Comparison of ENCODE assay signal across 23 cellular contexts in the genomic region with DNA sequence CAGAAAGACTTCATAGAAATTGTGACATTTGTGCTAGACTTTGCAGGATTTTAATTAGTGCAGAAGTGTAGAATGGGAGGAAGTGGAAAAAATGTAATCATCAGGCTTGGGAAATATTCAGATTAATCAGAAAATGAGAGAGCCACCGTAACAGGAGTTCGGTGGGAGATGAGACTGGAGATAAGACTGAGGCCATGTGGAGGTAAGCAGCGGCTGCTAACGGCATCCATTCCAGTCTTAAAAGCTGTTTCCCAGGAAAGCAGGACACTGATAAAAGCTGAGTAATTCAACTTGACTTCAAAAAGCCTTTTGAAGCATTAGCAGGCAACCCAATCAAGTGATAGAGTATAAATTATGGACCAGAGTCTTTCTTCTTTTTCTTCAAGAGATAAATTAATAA.
"Had no signal": no experiment of that assay in that cellular context is flagged by ENCODE, and none has a peak within 500 bp of the region (broad histone marks: within the 10 kb centered on the region; RNA-seq: fewer than 3 reads in every experiment).

No MANE protein-coding gene starts in this region.

- H3K27ac Mint-ChIP-seq: activated CD4-positive, alpha-beta memory T cell treated with anti-CD3 and anti-CD28 coated beads, Interleukin-2, amount 10 ng/mL, durations not matched to agents 7 days and 5 days; activated CD4-positive, alpha-beta T cell treated with anti-CD3 and anti-CD28 coated beads, Interleukin-2, amount 10 ng/mL, durations not matched to agents 7 days and 5 days; activated naive CD4-positive, alpha-beta T cell treated with anti-CD3 and anti-CD28 coated beads, Interleukin-2, amount 10 ng/mL, durations not matched to agents 7 days and 5 days; activated naive CD4-positive, alpha-beta T cell treated with anti-CD3 and anti-CD28 coated beads, Interleukin-2, amount 50 U/mL, for 72 hours; activated naive CD8-positive, alpha-beta T cell treated with anti-CD3 and anti-CD28 coated beads, Interleukin-2, amount 10 ng/mL, durations not matched to agents 7 days and 5 days; activated T-cell treated with anti-CD3 and anti-CD28 coated beads, Interleukin-2, amount 50 U/mL, for 24 hours; activated T-cell treated with anti-CD3 and anti-CD28 coated beads, Interleukin-2, amount 50 U/mL, for 72 hours; dendritic cell treated with granulocyte-macrophage colony-stimulating factor and Interleukin-4, amounts not matched to agents 40 ng/mL and 50 ng/mL, for 4 days; endodermal cell; WTC11 had no signal

- H3K4me3 Mint-ChIP-seq: activated CD4-positive, alpha-beta memory T cell treated with anti-CD3 and anti-CD28 coated beads, Interleukin-2, amount 10 ng/mL, durations not matched to agents 7 days and 5 days; activated CD4-positive, alpha-beta T cell treated with anti-CD3 and anti-CD28 coated beads, Interleukin-2, amount 10 ng/mL, durations not matched to agents 7 days and 5 days; activated naive CD4-positive, alpha-beta T cell treated with anti-CD3 and anti-CD28 coated beads, Interleukin-2, amount 10 ng/mL, durations not matched to agents 7 days and 5 days; activated naive CD8-positive, alpha-beta T cell treated with anti-CD3 and anti-CD28 coated beads, Interleukin-2, amount 10 ng/mL, durations not matched to agents 7 days and 5 days; activated T-cell treated with anti-CD3 and anti-CD28 coated beads, Interleukin-2, amount 50 U/mL, for 24 hours; activated T-cell treated with anti-CD3 and anti-CD28 coated beads, Interleukin-2, amount 50 U/mL, for 72 hours; central memory CD8-positive, alpha-beta T cell; dendritic cell treated with granulocyte-macrophage colony-stimulating factor and Interleukin-4, amounts not matched to agents 40 ng/mL and 50 ng/mL, for 4 days; endodermal cell; WTC11 had no signal

- DNase-seq: activated CD4-positive, alpha-beta memory T cell treated with anti-CD3 and anti-CD28 coated beads, Interleukin-2, amount 10 ng/mL, durations not matched to agents 7 days and 5 days; activated CD4-positive, alpha-beta T cell treated with anti-CD3 and anti-CD28 coated beads for 1 hour; activated CD4-positive, alpha-beta T cell treated with anti-CD3 and anti-CD28 coated beads for 4 hours; activated CD4-positive, alpha-beta T cell treated with anti-CD3 and anti-CD28 coated beads, Interleukin-2, amount 10 ng/mL, durations not matched to agents 7 days and 5 days; activated CD4-positive, alpha-beta T cell treated with anti-CD3 and anti-CD28 coated beads, Interleukin-2, amount 50 U/mL, for 4 hours; activated CD8-positive, alpha-beta memory T cell treated with anti-CD3 and anti-CD28 coated beads, Interleukin-2, amount 50 U/mL, for 48 hours; activated gamma-delta T cell; activated naive CD4-positive, alpha-beta T cell; activated naive CD4-positive, alpha-beta T cell treated with anti-CD3 and anti-CD28 coated beads, Interleukin-2, amount 10 ng/mL, durations not matched to agents 7 days and 5 days; activated naive CD8-positive, alpha-beta T cell treated with anti-CD3 and anti-CD28 coated beads, Interleukin-2, amount 10 ng/mL, durations not matched to agents 7 days and 5 days; activated T-cell treated with anti-CD3 and anti-CD28 coated beads for 4 hours; activated T-cell treated with anti-CD3 and anti-CD28 coated beads, Interleukin-2, amount 50 U/mL, for 24 hours; activated T-cell treated with anti-CD3 and anti-CD28 coated beads, Interleukin-2, amount 50 U/mL, for 72 hours; brain microvascular endothelial cell; dorsolateral prefrontal cortex; effector memory CD4-positive, alpha-beta T cell; endodermal cell; foreskin fibroblast; T-helper 2 cell had no signal

- H3K36me3 Mint-ChIP-seq: activated naive CD4-positive, alpha-beta T cell treated with anti-CD3 and anti-CD28 coated beads, Interleukin-2, amount 10 ng/mL, durations not matched to agents 7 days and 5 days; activated naive CD4-positive, alpha-beta T cell treated with anti-CD3 and anti-CD28 coated beads, Interleukin-2, amount 50 U/mL, for 72 hours; activated naive CD8-positive, alpha-beta T cell treated with anti-CD3 and anti-CD28 coated beads, Interleukin-2, amount 10 ng/mL, durations not matched to agents 7 days and 5 days had no signal

- H3K27me3 Mint-ChIP-seq: activated CD4-positive, alpha-beta memory T cell treated with anti-CD3 and anti-CD28 coated beads, Interleukin-2, amount 10 ng/mL, durations not matched to agents 7 days and 5 days; activated CD4-positive, alpha-beta T cell treated with anti-CD3 and anti-CD28 coated beads, Interleukin-2, amount 10 ng/mL, durations not matched to agents 7 days and 5 days; activated naive CD4-positive, alpha-beta T cell treated with anti-CD3 and anti-CD28 coated beads, Interleukin-2, amount 10 ng/mL, durations not matched to agents 7 days and 5 days; activated naive CD8-positive, alpha-beta T cell treated with anti-CD3 and anti-CD28 coated beads, Interleukin-2, amount 10 ng/mL, durations not matched to agents 7 days and 5 days; activated T-cell treated with anti-CD3 and anti-CD28 coated beads, Interleukin-2, amount 50 U/mL, for 24 hours; central memory CD8-positive, alpha-beta T cell; dendritic cell treated with granulocyte-macrophage colony-stimulating factor and Interleukin-4, amounts not matched to agents 40 ng/mL and 50 ng/mL, for 4 days had no signal

- H3K4me1 Mint-ChIP-seq: activated CD4-positive, alpha-beta memory T cell treated with anti-CD3 and anti-CD28 coated beads, Interleukin-2, amount 10 ng/mL, durations not matched to agents 7 days and 5 days; activated CD4-positive, alpha-beta T cell treated with anti-CD3 and anti-CD28 coated beads, Interleukin-2, amount 10 ng/mL, durations not matched to agents 7 days and 5 days; activated naive CD4-positive, alpha-beta T cell treated with anti-CD3 and anti-CD28 coated beads, Interleukin-2, amount 10 ng/mL, durations not matched to agents 7 days and 5 days; activated naive CD8-positive, alpha-beta T cell treated with anti-CD3 and anti-CD28 coated beads, Interleukin-2, amount 10 ng/mL, durations not matched to agents 7 days and 5 days; central memory CD8-positive, alpha-beta T cell; WTC11 had no signal
